8 cellular contexts compared by ENCODE assay signal in the genomic region with DNA sequence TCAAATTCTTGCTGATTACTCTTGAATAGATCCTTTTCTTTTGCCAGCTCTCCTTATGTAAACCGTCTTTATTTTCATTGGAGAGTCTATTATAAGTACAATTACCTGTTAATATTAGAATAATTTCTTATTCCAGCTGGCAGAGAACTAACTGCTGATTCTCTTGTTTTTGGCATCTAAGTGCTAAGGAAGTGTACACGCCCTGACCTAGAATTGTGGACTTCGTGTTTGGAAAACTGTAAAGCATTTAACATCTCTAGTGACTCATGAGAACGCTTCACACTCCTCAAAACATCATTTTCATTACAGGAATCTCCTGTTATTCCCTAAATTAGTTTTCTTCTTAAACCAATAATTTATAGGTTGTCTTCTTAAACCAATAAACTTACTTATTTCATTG.
"Had no signal": no experiment of that assay in that cellular context is flagged by ENCODE, and none has a peak within 500 bp of the region (broad histone marks: within the 10 kb centered on the region; RNA-seq: fewer than 3 reads in every experiment).

No MANE protein-coding gene starts in this region.

- H2AFZ ChIP-seq: GM23248 had no signal

- H3K27ac ChIP-seq: GM23248, HL-60 had no signal

- H3K36me3 ChIP-seq: HAP-1 had no signal

- H3K9me3 ChIP-seq: HAP-1 had no signal

- ATAC-seq: HCT116, HepG2 had no signal

- H3K4me1 ChIP-seq: HAP-1 had no signal

- H3K9ac ChIP-seq: GM23248 had no signal

- DNase-seq: GM23248, GOT3, H7, HFFc6 had no signal

- H3K4me3 ChIP-seq: GM23248, HAP-1 had no signal

- FAIRE-seq: HepG2 had no signal
